Comparison of ENCODE assay signal across 8 cellular contexts in genomic region chr15:92714071-92714456, GRCh38. TPM values are rescaled to one million over a fixed set of nuclear protein-coding genes. Genes with fewer than 3 reads are reported as not detected.
DNase-seq lines count a peak whose midpoint lies in the region; ATAC-seq, FAIRE-seq and TF ChIP-seq lines count a peak whose summit lies in the region.

No MANE protein-coding gene starts in this region.

- peak overlapping the region; percentile 38 for H3K4me3 ChIP-seq in SJSA1
- peak overlapping the region; percentile 41 for H3K4me3 ChIP-seq in epithelial cell of esophagus (ENCODE audit: low read length)

- TF ChIP-seq CTCF in epithelial cell of esophagus (IDR thresholded peaks at IDR 0.05; ENCODE audit: insufficient read depth, low read depth, low read length, missing control alignments) (no peak), mesothelial cell of epicardium (IDR thresholded peaks at IDR 0.05; ENCODE audit: unreplicated experiment) (no peak)

- H3K9me3 ChIP-seq in SJSA1 (replicated peaks), result no peaks in the 10 kb centered on the region

- H3K4me1 Mint-ChIP-seq in mesothelial cell of epicardium, result peaks cover 24% of the 10 kb centered on the region

- ATAC-seq in HG02571 (IDR thresholded peaks at IDR 0.05; ENCODE audit: unreplicated experiment), result peak; percentile 14

- peaks cover 9% of the 10 kb centered on the region for H3K4me1 ChIP-seq in SJSA1 (replicated peaks)

- peak overlapping the region; percentile 74 for H3K4me3 Mint-ChIP-seq in mesothelial cell of epicardium

- no peak for FAIRE-seq in urothelium cell line (lab: Jason Lieb, UNC)
- FAIRE-seq in GM19239 (lab: Jason Lieb, UNC), result no peak

- no peaks in the 10 kb centered on the region for H3K36me3 ChIP-seq in SJSA1

- peak overlapping the region; percentile 87 for H3K27ac Mint-ChIP-seq in mesothelial cell of epicardium

- H3K27me3 Mint-ChIP-seq in mesothelial cell of epicardium (ENCODE audit: low read depth), result peaks cover 2% of the 10 kb centered on the region

- 0 out of 2 replicates have a peak, but pooled peaks cover 5% of the 10 kb centered on the region for H3K27me3 ChIP-seq in SJSA1 (replicated peaks)

- H3K9me3 Mint-ChIP-seq in mesothelial cell of epicardium, result no peaks in the 10 kb centered on the region

- no peak overlapping the region for H3K27ac ChIP-seq in SJSA1

- DNase-seq in NCI-H524 (lab: John Stamatoyannopoulos, UW) (peak; percentile 25 to 58), NCI-H524 treated with DMSO at 0.1 percent for 48 hours (lab: John Stamatoyannopoulos, UW) (no peak), SJSA1 (ENCODE audit: low read depth in 1 of 2, low spot score in 2 of 2) (no peak), epithelial cell of esophagus (ENCODE audit: low read depth) (peak; percentile 79), mesothelial cell of epicardium (ENCODE audit: low spot score in 2 of 2, unreplicated experiment in 2 of 2) (no peak), urothelium cell line (ENCODE audit: low spot score) (peak; percentile 38), GM19239 (ENCODE audit: insufficient read length, low spot score) (no peak)

- H3K36me3 Mint-ChIP-seq in mesothelial cell of epicardium, result peaks cover 2% of the 10 kb centered on the region

RNA-seq across cellular contexts. Expression of gene FAM174B, which starts 58.5 kb away (rescaled TPM):
- total RNA-seq in SJSA1 (2014; rRNA removed; shearing (Covaris generic)), result 0.05 TPM in 1 of 2 replicates, not detected in the other
- total RNA-seq in mesothelial cell of epicardium, result 18.8 to 20.7 TPM (median 19.1 TPM) in 3 replicates

Comparison
In these comparisons a context has a peak if more than half of its experiments do, and no peak if none do; other contexts are left out.
1. DNase-seq: peak in NCI-H524 (2 of 2), epithelial cell of esophagus (single experiment) and urothelium cell line (single experiment); none in NCI-H524 treated with DMSO at 0.1 percent for 48 hours (single experiment), SJSA1 (0 of 2), mesothelial cell of epicardium (0 of 2) and GM19239 (single experiment).
2. RNA of gene FAM174B, which starts 58.5 kb away (total RNA-seq): 18.8 to 20.7 TPM in mesothelial cell of epicardium; 0.05 TPM in SJSA1; every median in the first group is over 10 times any median in the second.